Comparison of ENCODE assay signal across 8 cellular contexts in genomic region chr17:27245230-27245696, GRCh38. TPM values are rescaled to one million over a fixed set of nuclear protein-coding genes. Genes with fewer than 3 reads are reported as not detected.
A peak's percentile ranks its signal among the peaks of the same experiment; 100 is the strongest.
DNase-seq lines count a peak whose midpoint lies in the region; ATAC-seq, FAIRE-seq and TF ChIP-seq lines count a peak whose summit lies in the region.

No MANE protein-coding gene starts in this region.

- peak; percentile 95 to 97 for TF ChIP-seq RAD21 in H1 (IDR thresholded peaks at IDR 0.05 in 1 of 2, conservative IDR thresholded peaks at IDR 0.05 in 1 of 2; ENCODE audit: low read depth in 2 of 2, low read length in 2 of 2)

- no peak overlapping the region for H3K18ac ChIP-seq in H1 (ENCODE audit: extremely low read depth, low read length)
- H3K18ac ChIP-seq in mesendoderm (ENCODE audit: low read length) = no peak overlapping the region

- no peak for TF ChIP-seq EP300 in H1 (IDR thresholded peaks at IDR 0.05; ENCODE audit: borderline replicate concordance in 1 of 2, low read depth in 2 of 2, low read length in 2 of 2)

- CTCF ChIA-PET in BJ (lab: Yijun Ruan, JAX) = interaction anchor here (0.6 to 5.0 kb wide), 16 partner anchors 8 to 407 kb away, joined by 3 to 26 read pairs (median 3); no protein-coding TSS in a partner anchor
- CTCF ChIA-PET in H1 (lab: Charles Lee; ENCODE audit: partially characterized antibody) = interaction anchor here (0.6 to 3.0 kb wide), 14 partner anchors 9 to 358 kb away, joined by 3 to 14 read pairs (median 5); no protein-coding TSS in a partner anchor

- no peak for DNase-seq in BJ (ENCODE audit: low read depth)
- DNase-seq in NCI-H226 = peak; percentile 82
- DNase-seq in activated CD4-positive, alpha-beta T cell treated with anti-CD3 and anti-CD28 coated beads for 4 hours = peak; percentile 24 to 25
- DNase-seq in H1 (ENCODE audit: low read depth in 1 of 2, low spot score in 2 of 2) = peak; percentile 58 to 73
- DNase-seq in mesendoderm = peak; percentile 90
- peak; percentile 8 for DNase-seq in stimulated activated CD8-positive, alpha-beta memory T cell treated with anti-CD3 and anti-CD28 coated beads, Interleukin-12 subunit alpha, Interleukin-12 subunit beta, amount 100 ng/mL, for 4 hours (ENCODE audit: low read depth)

- H3K4ac ChIP-seq in H1 (replicated peaks; ENCODE audit: insufficient read length, low read depth, low read length) (no peak overlapping the region), mesendoderm (ENCODE audit: low read depth, low read length) (no peak overlapping the region)

- POLR2A ChIA-PET in BJ (lab: Charles Lee) = no interaction called here
- POLR2A ChIA-PET in H1 (lab: Charles Lee; ENCODE audit: partially characterized antibody) = interaction anchor here (1.2 kb wide), 2 partner anchors 49 to 88 kb away, joined by 3 to 4 read pairs; no protein-coding TSS in a partner anchor

- H3K4me1 ChIP-seq in H1 (replicated peaks in 1 of 4; ENCODE audit: control insufficient read depth in 3 of 4, insufficient read depth in 4 of 4, low read length in 3 of 4) = peaks cover 0 to 9% (median 2%) of the 10 kb centered on the region in 4 experiments; a peak in 3 of 7 replicates
- no peaks in the 10 kb centered on the region for H3K4me1 ChIP-seq in mesendoderm (ENCODE audit: control insufficient read depth, low read depth, low read length)

- no peak for TF ChIP-seq POLR2A in H1 (IDR thresholded peaks at IDR 0.05; ENCODE audit: control extremely low read depth in 1 of 2, low read depth in 2 of 2, low read length in 2 of 2)

- H3K14ac ChIP-seq in H1 (ENCODE audit: insufficient read length) = no peak overlapping the region

- H3K36me3 ChIP-seq in BJ (ENCODE audit: control insufficient read depth, insufficient read depth, low read length) = no peaks in the 10 kb centered on the region
- H3K36me3 ChIP-seq in H1 (ENCODE audit: control insufficient read depth in 2 of 4, insufficient read depth in 4 of 4, low read length in 3 of 4) = no peaks in the 10 kb centered on the region
- H3K36me3 ChIP-seq in mesendoderm (ENCODE audit: control insufficient read depth, insufficient read depth, low read length) = no peaks in the 10 kb centered on the region

- peak overlapping the region; percentile 95 for H2AFZ ChIP-seq in H1 (ENCODE audit: low read length)

- H2AK5ac ChIP-seq in H1 (ENCODE audit: low read depth, low read length) (no peak overlapping the region), mesendoderm (ENCODE audit: low read length) (no peak overlapping the region)

- no peak overlapping the region for H2BK20ac ChIP-seq in H1 (ENCODE audit: low read length)

- H3K9ac ChIP-seq in H1 (replicated peaks in 1 of 4; ENCODE audit: extremely low read depth in 1 of 4, low read depth in 3 of 4, low read length in 3 of 4) = no peak overlapping the region
- H3K9ac ChIP-seq in mesendoderm (ENCODE audit: low read length) = peak overlapping the region; percentile 20

- H3K27me3 ChIP-seq in BJ (ENCODE audit: control insufficient read depth, insufficient read depth, low read length) = 0 out of 2 replicates have a peak, but pooled peaks cover 1% of the 10 kb centered on the region
- no peaks in the 10 kb centered on the region for H3K27me3 ChIP-seq in H1 (replicated peaks in 1 of 4; ENCODE audit: control insufficient read depth in 3 of 4, extremely low read depth in 1 of 4, insufficient read depth in 3 of 4, low read length in 3 of 4)
- no peaks in the 10 kb centered on the region for H3K27me3 ChIP-seq in mesendoderm (ENCODE audit: insufficient read depth, low read length, poor library complexity)

- no peak overlapping the region; the same call in 1 of the 2 replicates for H2BK15ac ChIP-seq in H1 (ENCODE audit: low read length)
- no peak overlapping the region for H2BK15ac ChIP-seq in mesendoderm (replicated peaks; ENCODE audit: low read depth)

- H3K56ac ChIP-seq in H1 (replicated peaks; ENCODE audit: insufficient read length, low read depth, low read length) = no peak overlapping the region
- peak overlapping the region; percentile 11 for H3K56ac ChIP-seq in mesendoderm (ENCODE audit: low read length)

- H2BK5ac ChIP-seq in H1 (ENCODE audit: low read depth, low read length) (no peak overlapping the region), mesendoderm (ENCODE audit: low read length) (no peak overlapping the region)

- no peaks in the 10 kb centered on the region for H3K9me3 ChIP-seq in H1 (ENCODE audit: insufficient read depth in 2 of 2, low read depth in 1 of 2, low read length in 1 of 2)

- H3K27ac ChIP-seq in H1 (ENCODE audit: low read depth, low read length) = no peak overlapping the region
- H3K27ac ChIP-seq in mesendoderm (ENCODE audit: low read depth, low read length) = no peak overlapping the region

- H4K8ac ChIP-seq in H1 (ENCODE audit: extremely low read depth, insufficient read depth, low read length) (no peak overlapping the region), mesendoderm (ENCODE audit: low read depth, low read length) (no peak overlapping the region)

- TF ChIP-seq CTCF in BJ (IDR thresholded peaks at IDR 0.05; ENCODE audit: insufficient read depth, low read depth, low read length) (peak; percentile 69), H1 (IDR thresholded peaks at IDR 0.05; ENCODE audit: control extremely low read depth in 1 of 3, insufficient read depth in 1 of 3, low read depth in 1 of 3, low read length in 3 of 3) (peak; percentile 85 to 89 (median 88))

- H4K5ac ChIP-seq in H1 (ENCODE audit: insufficient read length, low read depth, low read length) (no peak overlapping the region), mesendoderm (ENCODE audit: low read length) (no peak overlapping the region)

- H3K23ac ChIP-seq in H1 (ENCODE audit: insufficient read length) (no peak overlapping the region), mesendoderm (ENCODE audit: low read length) (no peak overlapping the region)

- H2BK120ac ChIP-seq in H1 (replicated peaks; ENCODE audit: low read depth, low read length) (no peak overlapping the region), mesendoderm (ENCODE audit: low read depth, low read length) (no peak overlapping the region)

- H4K20me1 ChIP-seq in H1 (replicated peaks in 1 of 2; ENCODE audit: control insufficient read depth in 1 of 2, insufficient read depth in 2 of 2, low read length in 2 of 2) = no peaks in the 10 kb centered on the region

- H3K4me3 ChIP-seq in BJ (ENCODE audit: low read depth, low read length) (peak overlapping the region; percentile 5; the same call in 1 of the 2 replicates), H1 (ENCODE audit: extremely low read depth in 1 of 4, insufficient read depth in 2 of 4, low read depth in 3 of 4, low read length in 4 of 4) (no peak overlapping the region), mesendoderm (ENCODE audit: low read length) (no peak overlapping the region)

- 20% methylated on average over 7 of the region's 7 CpGs; no CpG with 5 or more reads in 1 of the 2 experiments for WGBS in H1 (ENCODE audit: extremely low coverage in 1 of 2, insufficient coverage in 1 of 2, insufficient read length in 1 of 2, insufficient replicate concordance in 2 of 2, low coverage in 1 of 2, low lambda C conversion rate in 2 of 2, missing lambda C conversion rate in 1 of 2), 2 experiments
- WGBS in mesendoderm (ENCODE audit: extremely low coverage, insufficient coverage, low lambda C conversion rate) = no CpG with 5 or more reads among the region's 7 CpGs

- H3K79me2 ChIP-seq in H1 (ENCODE audit: control insufficient read depth in 1 of 2, insufficient read depth in 2 of 2, low read length in 2 of 2) = no peaks in the 10 kb centered on the region
- no peaks in the 10 kb centered on the region for H3K79me2 ChIP-seq in mesendoderm (ENCODE audit: control insufficient read depth, insufficient read depth, low read length)

- H2BK12ac ChIP-seq in H1 (ENCODE audit: low read depth, low read length) = no peak overlapping the region

- H3K4me2 ChIP-seq in H1 (ENCODE audit: insufficient read depth in 1 of 2, low read depth in 2 of 2, low read length in 2 of 2) = peak overlapping the region in 1 of 2 experiments; percentile 40; a peak in 1 of 4 replicates
- H3K4me2 ChIP-seq in mesendoderm (ENCODE audit: low read length) = no peak overlapping the region

- no peak overlapping the region for H4K91ac ChIP-seq in H1 (replicated peaks; ENCODE audit: insufficient read length, low read length)

- H3K79me1 ChIP-seq in H1 (ENCODE audit: low read depth, low read length) = no peaks in the 10 kb centered on the region
- H3K79me1 ChIP-seq in mesendoderm (ENCODE audit: low read length) = no peaks in the 10 kb centered on the region

- H3K23me2 ChIP-seq in H1 (ENCODE audit: low read depth, low read length) = no peaks in the 10 kb centered on the region

- FAIRE-seq in H1 (lab: Jason Lieb, UNC) = peak; percentile 80

- ATAC-seq in GM18870 (IDR thresholded peaks at IDR 0.05; ENCODE audit: unreplicated experiment) (peak; percentile 81), HG03103 (IDR thresholded peaks at IDR 0.05; ENCODE audit: low read depth, unreplicated experiment) (peak; percentile 87)

TF ChIP-seq in H1, 55 proteins besides CTCF, POLR2A, EP300 and RAD21 (continues in another document):
- 0 out of 2 replicates have a peak, but pooled peaks have one; percentile 32 for TF ChIP-seq CHD2 (IDR thresholded peaks at IDR 0.05; ENCODE audit: low read length)
- no peak for TF ChIP-seq RFX5 (IDR thresholded peaks at IDR 0.05; ENCODE audit: borderline replicate concordance, low read depth, low read length)
- TF ChIP-seq JUN (IDR thresholded peaks at IDR 0.05; ENCODE audit: low read depth, low read length) = no peak
- no peak for TF ChIP-seq ATF3 (IDR thresholded peaks at IDR 0.05; ENCODE audit: insufficient read depth, low read depth, low read length)
- no peak for TF ChIP-seq ASH2L (IDR thresholded peaks at IDR 0.05; ENCODE audit: low read length)
- no peak for TF ChIP-seq RNF2 (IDR thresholded peaks at IDR 0.05; ENCODE audit: borderline replicate concordance, low read depth, low read length, missing control alignments, poor library complexity, severe bottlenecking)

RNA-seq across cellular contexts. Expression of gene WSB1, which starts 48.7 kb away (rescaled TPM):
- polyA plus RNA-seq in BJ (2011; rRNA removed) (144 and 163 TPM in 2 replicates), H1 (2011; rRNA removed) (140 and 261 TPM in 2 replicates)
- 44.4 and 53.6 TPM in 2 replicates for polyA minus RNA-seq in BJ (2011; rRNA and poly(A)+ RNA removed)
- total RNA-seq in H1 (2021; fragmentation: NEBNext Ultra II Directional; extraction: Animal tissue kit (Norgen Biotek cat#: 25700)) = 101 and 113 TPM in 2 replicates
- 182 TPM for polyA plus RNA-seq in H1 (2011; cell fraction: cytosol; rRNA removed)
- 463 TPM for polyA plus RNA-seq in H1 (2011; cell fraction: nucleus; rRNA removed)
- 96.0 to 127 TPM (median 113 TPM) in 4 replicates for polyA plus RNA-seq in H1 (2012, experiment 1 of 2)
- polyA plus RNA-seq in H1 (2012, experiment 2 of 2) = 29.4 TPM
- 74.6 TPM for polyA plus RNA-seq in H1 (2013, experiment 1 of 2)
- polyA plus RNA-seq in H1 (2013, experiment 2 of 2) = 66.1 TPM
- 59.7 and 102 TPM in 2 replicates for polyA minus RNA-seq in H1 (2011; rRNA and poly(A)+ RNA removed)
- 76.1 TPM for polyA minus RNA-seq in H1 (2011; cell fraction: cytosol; rRNA and poly(A)+ RNA removed)
- 120 TPM for polyA minus RNA-seq in H1 (2011; cell fraction: nucleus; rRNA and poly(A)+ RNA removed)
- 54.3 TPM for polyA plus RNA-seq in mesendoderm (2013, experiment 1 of 2)
- 53.7 TPM for polyA plus RNA-seq in mesendoderm (2013, experiment 2 of 2)
